8 cellular contexts compared by ENCODE assay signal in genomic region chr5:52374286-52374685, GRCh38.
"Had no signal": no experiment of that assay in that cellular context is flagged by ENCODE, and none has a peak within 500 bp of the region (broad histone marks: within the 10 kb centered on the region; RNA-seq: fewer than 3 reads in every experiment).

No MANE protein-coding gene starts in this region.

- H3K4me1 Mint-ChIP-seq: GM23338 had no signal

- H3K27ac Mint-ChIP-seq: GM23338, HFFc6 had no signal

- H3K9me3 ChIP-seq: HAP-1 had no signal

- H3K9me3 Mint-ChIP-seq: GM23338, HFFc6 had no signal

- ATAC-seq: GM23338, HCT116 had no signal

- H3K9ac ChIP-seq: GM23248 had no signal

- H3K36me3 ChIP-seq: HAP-1 had no signal

- H2AFZ ChIP-seq: GM23248, GM23338 had no signal

- H3K27ac ChIP-seq: GM23248 had no signal

- H3K4me3 ChIP-seq: GM23248, GM23338, HAP-1 had no signal

- DNase-seq: GM23248, GOT3, H7, HCEC 1CT, HFFc6 had no signal

- H3K4me3 Mint-ChIP-seq: GM23338, HFFc6 had no signal

- H3K4me2 ChIP-seq: GM23338 had no signal
